In the genomic region with DNA sequence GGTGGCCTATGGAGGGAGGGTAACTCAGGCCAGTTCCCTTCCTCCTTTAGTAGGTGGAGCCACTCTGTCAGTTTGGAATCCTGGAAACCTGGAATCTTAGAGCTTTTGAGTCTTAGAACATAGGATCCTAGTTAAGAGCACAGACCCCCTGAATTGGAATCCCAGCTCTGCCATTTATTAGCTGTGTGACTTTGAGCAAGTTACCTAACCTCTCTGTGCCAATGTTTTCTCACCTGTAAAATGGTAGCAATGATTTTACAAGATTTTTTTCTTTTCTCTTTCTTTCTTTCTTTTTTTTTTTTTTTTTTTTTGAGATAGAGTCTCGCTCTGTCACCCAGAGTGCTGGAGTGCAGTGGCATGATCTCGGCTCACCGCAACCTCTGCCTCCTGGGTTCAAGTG, we compare ENCODE assay signal across 2 cellular contexts.
A peak's percentile ranks its signal among the peaks of the same experiment; 100 is the strongest.
TF ChIP-seq lines count a peak whose summit lies in the region.

No MANE protein-coding gene starts in this region.

TF ChIP-seq in HEK293, 187 proteins besides CTCF, POLR2A, EP300 and RAD21:
- TF ChIP-seq ZNF266 (tag by site-specific recombination; IDR thresholded peaks at IDR 0.05; ENCODE audit: low read depth): no peak
- TF ChIP-seq ZNF768 (tag by site-specific recombination; IDR thresholded peaks at IDR 0.05): peak; percentile 83; the same call in 1 of the 2 replicates
- no peak for TF ChIP-seq SCRT2 (tag by site-specific recombination; IDR thresholded peaks at IDR 0.05)

TF ChIP-seq in K562, 482 proteins besides CTCF, POLR2A, EP300 and RAD21:
- TF ChIP-seq ZFP36 (IDR thresholded peaks at IDR 0.05; ENCODE audit: low read depth, low read length, partially characterized antibody): peak; percentile 51
- TF ChIP-seq, protein P1, sequence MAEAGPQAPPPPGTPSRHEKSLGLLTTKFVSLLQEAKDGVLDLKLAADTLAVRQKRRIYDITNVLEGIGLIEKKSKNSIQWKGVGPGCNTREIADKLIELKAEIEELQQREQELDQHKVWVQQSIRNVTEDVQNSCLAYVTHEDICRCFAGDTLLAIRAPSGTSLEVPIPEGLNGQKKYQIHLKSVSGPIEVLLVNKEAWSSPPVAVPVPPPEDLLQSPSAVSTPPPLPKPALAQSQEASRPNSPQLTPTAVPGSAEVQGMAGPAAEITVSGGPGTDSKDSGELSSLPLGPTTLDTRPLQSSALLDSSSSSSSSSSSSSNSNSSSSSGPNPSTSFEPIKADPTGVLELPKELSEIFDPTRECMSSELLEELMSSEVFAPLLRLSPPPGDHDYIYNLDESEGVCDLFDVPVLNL (CRISPR knock-in tag; IDR thresholded peaks at IDR 0.05; ENCODE audit: low read depth): no peak
- TF ChIP-seq CBFA2T2 (conservative IDR thresholded peaks at IDR 0.05): no peak
- TF ChIP-seq RBM25 (IDR thresholded peaks at IDR 0.05; ENCODE audit: low read depth, low read length, severe bottlenecking): peak; percentile 76
- TF ChIP-seq BCOR (IDR thresholded peaks at IDR 0.05): 0 out of 2 replicates have a peak, but pooled peaks have one; percentile 24
